Comparison of ENCODE assay signal across 8 cellular contexts in genomic region chr21:31659286-31660133, GRCh38. TPM values are rescaled to one million over a fixed set of nuclear protein-coding genes. Genes with fewer than 3 reads are reported as not detected.
DNase-seq lines count a peak whose midpoint lies in the region; ATAC-seq lines count a peak whose summit lies in the region.

Gene SOD1 (plus strand): TSS chr21:31659693. CDS start chr21:31659770, 77 bp downstream.

- DNase-seq in COLO829 (ENCODE audit: low spot score) (peak; percentile 81), HT-29 (ENCODE audit: low spot score) (peak; percentile 83), lung microvascular endothelial cell (ENCODE audit: low read depth in 2 of 2) (peak; percentile 93 to 94)
- peak; percentile 92 for DNase-seq in NK-92 treated with Interleukin-12 subunit alpha and Interleukin-12 subunit beta, amount 100 ng/mL, for 24 hours (lab: John Stamatoyannopoulos, UW)
- peak; percentile 98 for DNase-seq in activated CD8-positive, alpha-beta memory T cell treated with anti-CD3 and anti-CD28 coated beads for 24 hours
- peak; percentile 94 for DNase-seq in effector CD8-positive, alpha-beta T cell (lab: John Stamatoyannopoulos, UW)
- DNase-seq in stimulated activated CD4-positive, alpha-beta T cell treated with anti-CD3 and anti-CD28 coated beads, TNF-alpha, amount 100 ng/mL, for 4 hours (ENCODE audit: low read depth in 3 of 3): peak; percentile 95

- peak; percentile 90 for ATAC-seq in GM21360 (IDR thresholded peaks at IDR 0.05; ENCODE audit: unreplicated experiment)

RNA-seq across cellular contexts. Expression of gene SOD1, which starts in this region (rescaled TPM):
- total RNA-seq in HT-29 (2014; rRNA removed; shearing (Covaris generic)): 118 and 126 TPM in 2 replicates
- 153 and 169 TPM in 2 replicates for total RNA-seq in lung microvascular endothelial cell

Comparison
In these comparisons a context has a peak if more than half of its experiments do, and no peak if none do; other contexts are left out.
1. Peak in every context shown above with its lines: DNase-seq and ATAC-seq.